In genomic region chr4:100582146-100582545, GRCh38 we compare ENCODE assay signal across 15 cellular contexts.
DNase-seq lines count a peak whose midpoint lies in the region; ATAC-seq lines count a peak whose summit lies in the region.
"Had no signal": no experiment of that assay in that cellular context is flagged by ENCODE, and none has a peak within 500 bp of the region (broad histone marks: within the 10 kb centered on the region; RNA-seq: fewer than 3 reads in every experiment).

No MANE protein-coding gene starts in this region.

- DNase-seq in NCI-H2029 (lab: John Stamatoyannopoulos, UW): peak; percentile 10
- no peak for DNase-seq in NCI-H2029 treated with DMSO at 0.1 percent for 48 hours (lab: John Stamatoyannopoulos, UW)
- DNase-seq in RPMI8226: peak; percentile 2
- peak; percentile 92 for DNase-seq in left kidney (ENCODE audit: low read depth, low spot score)
- DNase-seq in activated naive CD8-positive, alpha-beta T cell treated with anti-CD3 and anti-CD28 coated beads, Interleukin-2, amount 50 U/mL, for 24 hours: no peak
- no peak for DNase-seq in naive thymus-derived CD4-positive, alpha-beta T cell
- DNase-seq: 8988T; CD8-positive, alpha-beta T cell; GDM1; HFFc6; NCI-H1436 treated with DMSO at 0.1 percent for 48 hours had no signal

- H3K27ac Mint-ChIP-seq in activated naive CD8-positive, alpha-beta T cell treated with anti-CD3 and anti-CD28 coated beads, Interleukin-2, amount 50 U/mL, for 24 hours: no peak overlapping the region
- H3K27ac Mint-ChIP-seq in naive thymus-derived CD4-positive, alpha-beta T cell: no peak overlapping the region
- H3K27ac Mint-ChIP-seq: CD8-positive, alpha-beta T cell; HFFc6 had no signal

- POLR2A ChIA-PET in naive thymus-derived CD4-positive, alpha-beta T cell (lab: Charles Lee): no interaction called here

- peak overlapping the region; percentile 51 for H3K27ac ChIP-seq in skeletal muscle tissue (ENCODE audit: low read depth, low read length)
- no peak overlapping the region for H3K27ac ChIP-seq in naive thymus-derived CD4-positive, alpha-beta T cell (ENCODE audit: low read depth, low read length)

- no peaks in the 10 kb centered on the region for H3K36me3 ChIP-seq in skeletal muscle tissue (ENCODE audit: control insufficient read depth in 3 of 3, insufficient read depth in 3 of 3, low read length in 3 of 3)
- H3K36me3 ChIP-seq in naive thymus-derived CD4-positive, alpha-beta T cell (ENCODE audit: control insufficient read depth in 2 of 3, insufficient read depth in 3 of 3, low read length in 3 of 3): no peaks in the 10 kb centered on the region

- peak overlapping the region in 1 of 3 donors; percentile 36 for H3K4me3 ChIP-seq in skeletal muscle tissue (ENCODE audit: low read length in 3 of 3)
- H3K4me3 ChIP-seq in naive thymus-derived CD4-positive, alpha-beta T cell (ENCODE audit: low read length): no peak overlapping the region
- H3K4me3 ChIP-seq: GM12878, K562 had no signal

- peak overlapping the region in 1 of 3 donors; percentile 19 for H3K9ac ChIP-seq in skeletal muscle tissue (ENCODE audit: low read depth in 1 of 3, low read length in 3 of 3)

- H3K9me3 ChIP-seq in skeletal muscle tissue (ENCODE audit: control insufficient read depth in 3 of 3, low read length in 3 of 3): no peaks in the 10 kb centered on the region
- H3K9me3 ChIP-seq in naive thymus-derived CD4-positive, alpha-beta T cell (ENCODE audit: control insufficient read depth in 2 of 3, low read length in 3 of 3): no peaks in the 10 kb centered on the region

- CTCF ChIA-PET in naive thymus-derived CD4-positive, alpha-beta T cell (lab: Charles Lee): no interaction called here

- H3K4me1 ChIP-seq in skeletal muscle tissue (ENCODE audit: control insufficient read depth in 3 of 3, insufficient read depth in 3 of 3, low read length in 3 of 3): peaks cover 3 to 11% (median 6%) of the 10 kb centered on the region in 3 donors
- no peaks in the 10 kb centered on the region for H3K4me1 ChIP-seq in naive thymus-derived CD4-positive, alpha-beta T cell (ENCODE audit: control insufficient read depth in 2 of 2, insufficient read depth in 2 of 2, low read length in 2 of 2)

- no peak for ATAC-seq in activated naive CD8-positive, alpha-beta T cell treated with anti-CD3 and anti-CD28 coated beads, Interleukin-2, amount 50 U/mL, for 24 hours
- ATAC-seq in GM21825 (IDR thresholded peaks at IDR 0.05; ENCODE audit: unreplicated experiment): no peak
- ATAC-seq in naive thymus-derived CD4-positive, alpha-beta T cell: no peak
- ATAC-seq: CD8-positive, alpha-beta T cell; GM12878; K562 had no signal

- no peaks in the 10 kb centered on the region for H3K36me3 Mint-ChIP-seq in activated naive CD8-positive, alpha-beta T cell treated with anti-CD3 and anti-CD28 coated beads, Interleukin-2, amount 50 U/mL, for 24 hours (ENCODE audit: low read depth)
- no peaks in the 10 kb centered on the region for H3K36me3 Mint-ChIP-seq in naive thymus-derived CD4-positive, alpha-beta T cell
- H3K36me3 Mint-ChIP-seq: CD8-positive, alpha-beta T cell had no signal

- intact Hi-C loops in naive thymus-derived CD4-positive, alpha-beta T cell (cut with micrococcal nuclease): no loop called here

- H3K4me3 Mint-ChIP-seq in activated naive CD8-positive, alpha-beta T cell treated with anti-CD3 and anti-CD28 coated beads, Interleukin-2, amount 50 U/mL, for 24 hours: no peak overlapping the region
- no peak overlapping the region for H3K4me3 Mint-ChIP-seq in naive thymus-derived CD4-positive, alpha-beta T cell
- H3K4me3 Mint-ChIP-seq: CD8-positive, alpha-beta T cell; HFFc6 had no signal

- H3K27me3 Mint-ChIP-seq in activated naive CD8-positive, alpha-beta T cell treated with anti-CD3 and anti-CD28 coated beads, Interleukin-2, amount 50 U/mL, for 24 hours: peaks cover 6% of the 10 kb centered on the region
- peaks cover 0 to 8% (median 4%) of the 10 kb centered on the region in 5 donors for H3K27me3 Mint-ChIP-seq in naive thymus-derived CD4-positive, alpha-beta T cell

- no peaks in the 10 kb centered on the region for H3K9me3 Mint-ChIP-seq in activated naive CD8-positive, alpha-beta T cell treated with anti-CD3 and anti-CD28 coated beads, Interleukin-2, amount 50 U/mL, for 24 hours
- peaks cover 0 to 6% (median 0%) of the 10 kb centered on the region in 11 donors for H3K9me3 Mint-ChIP-seq in naive thymus-derived CD4-positive, alpha-beta T cell
- H3K9me3 Mint-ChIP-seq: CD8-positive, alpha-beta T cell; HFFc6 had no signal

- H3K4me1 Mint-ChIP-seq in activated naive CD8-positive, alpha-beta T cell treated with anti-CD3 and anti-CD28 coated beads, Interleukin-2, amount 50 U/mL, for 24 hours: no peaks in the 10 kb centered on the region
- H3K4me1 Mint-ChIP-seq in naive thymus-derived CD4-positive, alpha-beta T cell: no peaks in the 10 kb centered on the region

- no peaks in the 10 kb centered on the region for H3K27me3 ChIP-seq in skeletal muscle tissue (ENCODE audit: control insufficient read depth in 3 of 3, insufficient read depth in 3 of 3, low read length in 3 of 3)
- H3K27me3 ChIP-seq in naive thymus-derived CD4-positive, alpha-beta T cell (ENCODE audit: control insufficient read depth in 2 of 2, insufficient read depth in 2 of 2, low read length in 2 of 2): no peaks in the 10 kb centered on the region

Comparison
In these comparisons a context has a peak if more than half of its experiments do, and no peak if none do; other contexts are left out.
1. DNase-seq: peak in NCI-H2029 (single experiment), RPMI8226 (single experiment) and left kidney (single experiment); none in NCI-H2029 treated with DMSO at 0.1 percent for 48 hours (single experiment), activated naive CD8-positive, alpha-beta T cell treated with anti-CD3 and anti-CD28 coated beads, Interleukin-2, amount 50 U/mL, for 24 hours (single experiment) and naive thymus-derived CD4-positive, alpha-beta T cell (0 of 9).